2 cellular contexts compared by ENCODE assay signal in the genomic region with DNA sequence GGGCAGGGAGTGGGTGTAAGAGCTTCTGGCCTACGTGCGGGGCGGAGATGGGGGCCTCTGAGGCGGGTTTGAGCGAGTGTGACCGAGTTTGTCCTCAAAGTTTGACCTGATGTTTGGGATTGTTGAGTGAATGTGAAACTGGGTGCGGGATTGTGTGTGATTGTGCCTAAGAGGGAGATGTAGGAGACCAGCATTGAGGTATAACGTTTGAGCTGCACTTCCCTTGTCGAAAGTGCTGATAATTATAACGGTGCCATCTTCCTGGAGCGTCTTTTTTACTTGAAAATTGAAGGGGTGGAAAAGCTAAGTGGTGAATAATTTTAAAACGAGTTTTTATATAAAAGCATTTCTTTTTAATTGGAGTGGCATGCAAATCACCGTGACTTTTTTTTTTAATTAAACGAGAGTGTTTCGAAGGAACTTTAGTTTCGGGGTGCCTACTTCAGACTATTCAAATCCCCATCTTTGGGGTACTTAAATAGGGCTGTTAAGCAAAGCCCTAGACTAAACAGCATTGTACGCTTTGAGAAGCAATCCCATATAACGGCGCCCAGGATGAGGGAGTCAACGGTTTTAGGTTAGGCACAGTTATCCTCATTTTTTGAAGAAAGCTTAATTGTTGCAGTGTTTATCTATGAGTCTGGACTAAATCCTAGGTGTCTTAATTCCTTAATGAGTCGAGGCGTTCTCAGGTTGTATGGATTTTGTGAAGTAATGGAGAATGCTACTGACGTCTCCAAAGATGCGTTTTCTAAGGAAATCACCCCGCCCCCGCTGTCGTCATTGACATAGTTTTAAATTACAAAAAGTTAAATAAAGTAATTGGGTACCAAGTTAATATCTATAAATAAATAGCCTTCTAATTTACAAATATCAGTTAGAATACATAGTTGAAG.
TF ChIP-seq lines count a peak whose summit lies in the region.

No MANE protein-coding gene starts in this region.

TF ChIP-seq in K562, 482 proteins besides CTCF, POLR2A, EP300 and RAD21 (continued from another document and continues in another):
- TF ChIP-seq, protein P1, sequence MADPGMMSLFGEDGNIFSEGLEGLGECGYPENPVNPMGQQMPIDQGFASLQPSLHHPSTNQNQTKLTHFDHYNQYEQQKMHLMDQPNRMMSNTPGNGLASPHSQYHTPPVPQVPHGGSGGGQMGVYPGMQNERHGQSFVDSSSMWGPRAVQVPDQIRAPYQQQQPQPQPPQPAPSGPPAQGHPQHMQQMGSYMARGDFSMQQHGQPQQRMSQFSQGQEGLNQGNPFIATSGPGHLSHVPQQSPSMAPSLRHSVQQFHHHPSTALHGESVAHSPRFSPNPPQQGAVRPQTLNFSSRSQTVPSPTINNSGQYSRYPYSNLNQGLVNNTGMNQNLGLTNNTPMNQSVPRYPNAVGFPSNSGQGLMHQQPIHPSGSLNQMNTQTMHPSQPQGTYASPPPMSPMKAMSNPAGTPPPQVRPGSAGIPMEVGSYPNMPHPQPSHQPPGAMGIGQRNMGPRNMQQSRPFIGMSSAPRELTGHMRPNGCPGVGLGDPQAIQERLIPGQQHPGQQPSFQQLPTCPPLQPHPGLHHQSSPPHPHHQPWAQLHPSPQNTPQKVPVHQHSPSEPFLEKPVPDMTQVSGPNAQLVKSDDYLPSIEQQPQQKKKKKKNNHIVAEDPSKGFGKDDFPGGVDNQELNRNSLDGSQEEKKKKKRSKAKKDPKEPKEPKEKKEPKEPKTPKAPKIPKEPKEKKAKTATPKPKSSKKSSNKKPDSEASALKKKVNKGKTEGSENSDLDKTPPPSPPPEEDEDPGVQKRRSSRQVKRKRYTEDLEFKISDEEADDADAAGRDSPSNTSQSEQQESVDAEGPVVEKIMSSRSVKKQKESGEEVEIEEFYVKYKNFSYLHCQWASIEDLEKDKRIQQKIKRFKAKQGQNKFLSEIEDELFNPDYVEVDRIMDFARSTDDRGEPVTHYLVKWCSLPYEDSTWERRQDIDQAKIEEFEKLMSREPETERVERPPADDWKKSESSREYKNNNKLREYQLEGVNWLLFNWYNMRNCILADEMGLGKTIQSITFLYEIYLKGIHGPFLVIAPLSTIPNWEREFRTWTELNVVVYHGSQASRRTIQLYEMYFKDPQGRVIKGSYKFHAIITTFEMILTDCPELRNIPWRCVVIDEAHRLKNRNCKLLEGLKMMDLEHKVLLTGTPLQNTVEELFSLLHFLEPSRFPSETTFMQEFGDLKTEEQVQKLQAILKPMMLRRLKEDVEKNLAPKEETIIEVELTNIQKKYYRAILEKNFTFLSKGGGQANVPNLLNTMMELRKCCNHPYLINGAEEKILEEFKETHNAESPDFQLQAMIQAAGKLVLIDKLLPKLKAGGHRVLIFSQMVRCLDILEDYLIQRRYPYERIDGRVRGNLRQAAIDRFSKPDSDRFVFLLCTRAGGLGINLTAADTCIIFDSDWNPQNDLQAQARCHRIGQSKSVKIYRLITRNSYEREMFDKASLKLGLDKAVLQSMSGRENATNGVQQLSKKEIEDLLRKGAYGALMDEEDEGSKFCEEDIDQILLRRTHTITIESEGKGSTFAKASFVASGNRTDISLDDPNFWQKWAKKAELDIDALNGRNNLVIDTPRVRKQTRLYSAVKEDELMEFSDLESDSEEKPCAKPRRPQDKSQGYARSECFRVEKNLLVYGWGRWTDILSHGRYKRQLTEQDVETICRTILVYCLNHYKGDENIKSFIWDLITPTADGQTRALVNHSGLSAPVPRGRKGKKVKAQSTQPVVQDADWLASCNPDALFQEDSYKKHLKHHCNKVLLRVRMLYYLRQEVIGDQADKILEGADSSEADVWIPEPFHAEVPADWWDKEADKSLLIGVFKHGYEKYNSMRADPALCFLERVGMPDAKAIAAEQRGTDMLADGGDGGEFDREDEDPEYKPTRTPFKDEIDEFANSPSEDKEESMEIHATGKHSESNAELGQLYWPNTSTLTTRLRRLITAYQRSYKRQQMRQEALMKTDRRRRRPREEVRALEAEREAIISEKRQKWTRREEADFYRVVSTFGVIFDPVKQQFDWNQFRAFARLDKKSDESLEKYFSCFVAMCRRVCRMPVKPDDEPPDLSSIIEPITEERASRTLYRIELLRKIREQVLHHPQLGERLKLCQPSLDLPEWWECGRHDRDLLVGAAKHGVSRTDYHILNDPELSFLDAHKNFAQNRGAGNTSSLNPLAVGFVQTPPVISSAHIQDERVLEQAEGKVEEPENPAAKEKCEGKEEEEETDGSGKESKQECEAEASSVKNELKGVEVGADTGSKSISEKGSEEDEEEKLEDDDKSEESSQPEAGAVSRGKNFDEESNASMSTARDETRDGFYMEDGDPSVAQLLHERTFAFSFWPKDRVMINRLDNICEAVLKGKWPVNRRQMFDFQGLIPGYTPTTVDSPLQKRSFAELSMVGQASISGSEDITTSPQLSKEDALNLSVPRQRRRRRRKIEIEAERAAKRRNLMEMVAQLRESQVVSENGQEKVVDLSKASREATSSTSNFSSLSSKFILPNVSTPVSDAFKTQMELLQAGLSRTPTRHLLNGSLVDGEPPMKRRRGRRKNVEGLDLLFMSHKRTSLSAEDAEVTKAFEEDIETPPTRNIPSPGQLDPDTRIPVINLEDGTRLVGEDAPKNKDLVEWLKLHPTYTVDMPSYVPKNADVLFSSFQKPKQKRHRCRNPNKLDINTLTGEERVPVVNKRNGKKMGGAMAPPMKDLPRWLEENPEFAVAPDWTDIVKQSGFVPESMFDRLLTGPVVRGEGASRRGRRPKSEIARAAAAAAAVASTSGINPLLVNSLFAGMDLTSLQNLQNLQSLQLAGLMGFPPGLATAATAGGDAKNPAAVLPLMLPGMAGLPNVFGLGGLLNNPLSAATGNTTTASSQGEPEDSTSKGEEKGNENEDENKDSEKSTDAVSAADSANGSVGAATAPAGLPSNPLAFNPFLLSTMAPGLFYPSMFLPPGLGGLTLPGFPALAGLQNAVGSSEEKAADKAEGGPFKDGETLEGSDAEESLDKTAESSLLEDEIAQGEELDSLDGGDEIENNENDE (IDR thresholded peaks at IDR 0.05; ENCODE audit: low read depth, low read length): no peak
- TF ChIP-seq SRF (CRISPR knock-in tag; IDR thresholded peaks at IDR 0.05) (no peak), NCOR1 (IDR thresholded peaks at IDR 0.05) (no peak), KAT2B (IDR thresholded peaks at IDR 0.05; ENCODE audit: low read depth, low read length) (no peak), EHMT2 (IDR thresholded peaks at IDR 0.05) (no peak)
- TF ChIP-seq, protein P2, sequence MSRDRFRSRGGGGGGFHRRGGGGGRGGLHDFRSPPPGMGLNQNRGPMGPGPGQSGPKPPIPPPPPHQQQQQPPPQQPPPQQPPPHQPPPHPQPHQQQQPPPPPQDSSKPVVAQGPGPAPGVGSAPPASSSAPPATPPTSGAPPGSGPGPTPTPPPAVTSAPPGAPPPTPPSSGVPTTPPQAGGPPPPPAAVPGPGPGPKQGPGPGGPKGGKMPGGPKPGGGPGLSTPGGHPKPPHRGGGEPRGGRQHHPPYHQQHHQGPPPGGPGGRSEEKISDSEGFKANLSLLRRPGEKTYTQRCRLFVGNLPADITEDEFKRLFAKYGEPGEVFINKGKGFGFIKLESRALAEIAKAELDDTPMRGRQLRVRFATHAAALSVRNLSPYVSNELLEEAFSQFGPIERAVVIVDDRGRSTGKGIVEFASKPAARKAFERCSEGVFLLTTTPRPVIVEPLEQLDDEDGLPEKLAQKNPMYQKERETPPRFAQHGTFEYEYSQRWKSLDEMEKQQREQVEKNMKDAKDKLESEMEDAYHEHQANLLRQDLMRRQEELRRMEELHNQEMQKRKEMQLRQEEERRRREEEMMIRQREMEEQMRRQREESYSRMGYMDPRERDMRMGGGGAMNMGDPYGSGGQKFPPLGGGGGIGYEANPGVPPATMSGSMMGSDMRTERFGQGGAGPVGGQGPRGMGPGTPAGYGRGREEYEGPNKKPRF (IDR thresholded peaks at IDR 0.05; ENCODE audit: low read depth, low read length): no peak

TF ChIP-seq in HepG2, 621 proteins besides CTCF, POLR2A, EP300 and RAD21 (continued from another document and continues in another):
- TF ChIP-seq, protein P3, sequence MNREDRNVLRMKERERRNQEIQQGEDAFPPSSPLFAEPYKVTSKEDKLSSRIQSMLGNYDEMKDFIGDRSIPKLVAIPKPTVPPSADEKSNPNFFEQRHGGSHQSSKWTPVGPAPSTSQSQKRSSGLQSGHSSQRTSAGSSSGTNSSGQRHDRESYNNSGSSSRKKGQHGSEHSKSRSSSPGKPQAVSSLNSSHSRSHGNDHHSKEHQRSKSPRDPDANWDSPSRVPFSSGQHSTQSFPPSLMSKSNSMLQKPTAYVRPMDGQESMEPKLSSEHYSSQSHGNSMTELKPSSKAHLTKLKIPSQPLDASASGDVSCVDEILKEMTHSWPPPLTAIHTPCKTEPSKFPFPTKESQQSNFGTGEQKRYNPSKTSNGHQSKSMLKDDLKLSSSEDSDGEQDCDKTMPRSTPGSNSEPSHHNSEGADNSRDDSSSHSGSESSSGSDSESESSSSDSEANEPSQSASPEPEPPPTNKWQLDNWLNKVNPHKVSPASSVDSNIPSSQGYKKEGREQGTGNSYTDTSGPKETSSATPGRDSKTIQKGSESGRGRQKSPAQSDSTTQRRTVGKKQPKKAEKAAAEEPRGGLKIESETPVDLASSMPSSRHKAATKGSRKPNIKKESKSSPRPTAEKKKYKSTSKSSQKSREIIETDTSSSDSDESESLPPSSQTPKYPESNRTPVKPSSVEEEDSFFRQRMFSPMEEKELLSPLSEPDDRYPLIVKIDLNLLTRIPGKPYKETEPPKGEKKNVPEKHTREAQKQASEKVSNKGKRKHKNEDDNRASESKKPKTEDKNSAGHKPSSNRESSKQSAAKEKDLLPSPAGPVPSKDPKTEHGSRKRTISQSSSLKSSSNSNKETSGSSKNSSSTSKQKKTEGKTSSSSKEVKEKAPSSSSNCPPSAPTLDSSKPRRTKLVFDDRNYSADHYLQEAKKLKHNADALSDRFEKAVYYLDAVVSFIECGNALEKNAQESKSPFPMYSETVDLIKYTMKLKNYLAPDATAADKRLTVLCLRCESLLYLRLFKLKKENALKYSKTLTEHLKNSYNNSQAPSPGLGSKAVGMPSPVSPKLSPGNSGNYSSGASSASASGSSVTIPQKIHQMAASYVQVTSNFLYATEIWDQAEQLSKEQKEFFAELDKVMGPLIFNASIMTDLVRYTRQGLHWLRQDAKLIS (CRISPR knock-in tag; IDR thresholded peaks at IDR 0.05): no peak
- TF ChIP-seq ZNF484 (CRISPR knock-in tag; IDR thresholded peaks at IDR 0.05; ENCODE audit: borderline replicate concordance, low read depth): no peak
- no peak for TF ChIP-seq ZNF549 (CRISPR knock-in tag; IDR thresholded peaks at IDR 0.05)
- TF ChIP-seq NFATC3 (CRISPR knock-in tag; IDR thresholded peaks at IDR 0.05): no peak
- TF ChIP-seq SATB2 (CRISPR knock-in tag; IDR thresholded peaks at IDR 0.05): no peak
- TF ChIP-seq RFXAP (CRISPR knock-in tag; IDR thresholded peaks at IDR 0.05; ENCODE audit: borderline replicate concordance): no peak
- TF ChIP-seq SYNCRIP (IDR thresholded peaks at IDR 0.05; ENCODE audit: insufficient read depth, low read depth, low read length): no peak
- no peak for TF ChIP-seq ELF3 (CRISPR knock-in tag; IDR thresholded peaks at IDR 0.05)
- TF ChIP-seq HOXA5 (CRISPR knock-in tag; IDR thresholded peaks at IDR 0.05): no peak
- TF ChIP-seq, protein P4, sequence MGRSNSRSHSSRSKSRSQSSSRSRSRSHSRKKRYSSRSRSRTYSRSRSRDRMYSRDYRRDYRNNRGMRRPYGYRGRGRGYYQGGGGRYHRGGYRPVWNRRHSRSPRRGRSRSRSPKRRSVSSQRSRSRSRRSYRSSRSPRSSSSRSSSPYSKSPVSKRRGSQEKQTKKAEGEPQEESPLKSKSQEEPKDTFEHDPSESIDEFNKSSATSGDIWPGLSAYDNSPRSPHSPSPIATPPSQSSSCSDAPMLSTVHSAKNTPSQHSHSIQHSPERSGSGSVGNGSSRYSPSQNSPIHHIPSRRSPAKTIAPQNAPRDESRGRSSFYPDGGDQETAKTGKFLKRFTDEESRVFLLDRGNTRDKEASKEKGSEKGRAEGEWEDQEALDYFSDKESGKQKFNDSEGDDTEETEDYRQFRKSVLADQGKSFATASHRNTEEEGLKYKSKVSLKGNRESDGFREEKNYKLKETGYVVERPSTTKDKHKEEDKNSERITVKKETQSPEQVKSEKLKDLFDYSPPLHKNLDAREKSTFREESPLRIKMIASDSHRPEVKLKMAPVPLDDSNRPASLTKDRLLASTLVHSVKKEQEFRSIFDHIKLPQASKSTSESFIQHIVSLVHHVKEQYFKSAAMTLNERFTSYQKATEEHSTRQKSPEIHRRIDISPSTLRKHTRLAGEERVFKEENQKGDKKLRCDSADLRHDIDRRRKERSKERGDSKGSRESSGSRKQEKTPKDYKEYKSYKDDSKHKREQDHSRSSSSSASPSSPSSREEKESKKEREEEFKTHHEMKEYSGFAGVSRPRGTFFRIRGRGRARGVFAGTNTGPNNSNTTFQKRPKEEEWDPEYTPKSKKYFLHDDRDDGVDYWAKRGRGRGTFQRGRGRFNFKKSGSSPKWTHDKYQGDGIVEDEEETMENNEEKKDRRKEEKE (IDR thresholded peaks at IDR 0.05): no peak
- no peak for TF ChIP-seq GABPA (IDR thresholded peaks at IDR 0.05; ENCODE audit: low read depth, low read length)
- no peak for TF ChIP-seq GABPA (CRISPR knock-in tag; IDR thresholded peaks at IDR 0.05; ENCODE audit: low read depth)
- peak; percentile 14; the same call in 1 of the 2 replicates for TF ChIP-seq DMAP1 (CRISPR knock-in tag; IDR thresholded peaks at IDR 0.05)
- TF ChIP-seq POLR2AphosphoS2 (IDR thresholded peaks at IDR 0.05; ENCODE audit: low read depth, low read length): no peak
- TF ChIP-seq, protein P5, sequence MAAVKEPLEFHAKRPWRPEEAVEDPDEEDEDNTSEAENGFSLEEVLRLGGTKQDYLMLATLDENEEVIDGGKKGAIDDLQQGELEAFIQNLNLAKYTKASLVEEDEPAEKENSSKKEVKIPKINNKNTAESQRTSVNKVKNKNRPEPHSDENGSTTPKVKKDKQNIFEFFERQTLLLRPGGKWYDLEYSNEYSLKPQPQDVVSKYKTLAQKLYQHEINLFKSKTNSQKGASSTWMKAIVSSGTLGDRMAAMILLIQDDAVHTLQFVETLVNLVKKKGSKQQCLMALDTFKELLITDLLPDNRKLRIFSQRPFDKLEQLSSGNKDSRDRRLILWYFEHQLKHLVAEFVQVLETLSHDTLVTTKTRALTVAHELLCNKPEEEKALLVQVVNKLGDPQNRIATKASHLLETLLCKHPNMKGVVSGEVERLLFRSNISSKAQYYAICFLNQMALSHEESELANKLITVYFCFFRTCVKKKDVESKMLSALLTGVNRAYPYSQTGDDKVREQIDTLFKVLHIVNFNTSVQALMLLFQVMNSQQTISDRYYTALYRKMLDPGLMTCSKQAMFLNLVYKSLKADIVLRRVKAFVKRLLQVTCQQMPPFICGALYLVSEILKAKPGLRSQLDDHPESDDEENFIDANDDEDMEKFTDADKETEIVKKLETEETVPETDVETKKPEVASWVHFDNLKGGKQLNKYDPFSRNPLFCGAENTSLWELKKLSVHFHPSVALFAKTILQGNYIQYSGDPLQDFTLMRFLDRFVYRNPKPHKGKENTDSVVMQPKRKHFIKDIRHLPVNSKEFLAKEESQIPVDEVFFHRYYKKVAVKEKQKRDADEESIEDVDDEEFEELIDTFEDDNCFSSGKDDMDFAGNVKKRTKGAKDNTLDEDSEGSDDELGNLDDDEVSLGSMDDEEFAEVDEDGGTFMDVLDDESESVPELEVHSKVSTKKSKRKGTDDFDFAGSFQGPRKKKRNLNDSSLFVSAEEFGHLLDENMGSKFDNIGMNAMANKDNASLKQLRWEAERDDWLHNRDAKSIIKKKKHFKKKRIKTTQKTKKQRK (IDR thresholded peaks at IDR 0.05; ENCODE audit: low read length): no peak
- TF ChIP-seq, protein P6, sequence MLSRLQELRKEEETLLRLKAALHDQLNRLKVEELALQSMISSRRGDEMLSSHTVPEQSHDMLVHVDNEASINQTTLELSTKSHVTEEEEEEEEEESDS (CRISPR knock-in tag; IDR thresholded peaks at IDR 0.05; ENCODE audit: borderline replicate concordance): no peak
- TF ChIP-seq TGIF2 (CRISPR knock-in tag; IDR thresholded peaks at IDR 0.05): no peak
- peak; percentile 59; the same call in 1 of the 2 replicates for TF ChIP-seq NFKB2 (CRISPR knock-in tag; IDR thresholded peaks at IDR 0.05; ENCODE audit: borderline replicate concordance)
- TF ChIP-seq ZSCAN30 (CRISPR knock-in tag; IDR thresholded peaks at IDR 0.05): 0 out of 2 replicates have a peak, but pooled peaks have one; percentile 73
- no peak for TF ChIP-seq PCBP2 (optimal IDR thresholded peaks at IDR 0.05; ENCODE audit: low read depth, low read length, poor library complexity, severe bottlenecking)
- no peak for TF ChIP-seq ONECUT2 (CRISPR knock-in tag; IDR thresholded peaks at IDR 0.05)
- no peak for TF ChIP-seq SOX5 (CRISPR knock-in tag; IDR thresholded peaks at IDR 0.05; ENCODE audit: borderline replicate concordance)
- no peak for TF ChIP-seq RFX3 (CRISPR knock-in tag; IDR thresholded peaks at IDR 0.05)
